In the genomic region with DNA sequence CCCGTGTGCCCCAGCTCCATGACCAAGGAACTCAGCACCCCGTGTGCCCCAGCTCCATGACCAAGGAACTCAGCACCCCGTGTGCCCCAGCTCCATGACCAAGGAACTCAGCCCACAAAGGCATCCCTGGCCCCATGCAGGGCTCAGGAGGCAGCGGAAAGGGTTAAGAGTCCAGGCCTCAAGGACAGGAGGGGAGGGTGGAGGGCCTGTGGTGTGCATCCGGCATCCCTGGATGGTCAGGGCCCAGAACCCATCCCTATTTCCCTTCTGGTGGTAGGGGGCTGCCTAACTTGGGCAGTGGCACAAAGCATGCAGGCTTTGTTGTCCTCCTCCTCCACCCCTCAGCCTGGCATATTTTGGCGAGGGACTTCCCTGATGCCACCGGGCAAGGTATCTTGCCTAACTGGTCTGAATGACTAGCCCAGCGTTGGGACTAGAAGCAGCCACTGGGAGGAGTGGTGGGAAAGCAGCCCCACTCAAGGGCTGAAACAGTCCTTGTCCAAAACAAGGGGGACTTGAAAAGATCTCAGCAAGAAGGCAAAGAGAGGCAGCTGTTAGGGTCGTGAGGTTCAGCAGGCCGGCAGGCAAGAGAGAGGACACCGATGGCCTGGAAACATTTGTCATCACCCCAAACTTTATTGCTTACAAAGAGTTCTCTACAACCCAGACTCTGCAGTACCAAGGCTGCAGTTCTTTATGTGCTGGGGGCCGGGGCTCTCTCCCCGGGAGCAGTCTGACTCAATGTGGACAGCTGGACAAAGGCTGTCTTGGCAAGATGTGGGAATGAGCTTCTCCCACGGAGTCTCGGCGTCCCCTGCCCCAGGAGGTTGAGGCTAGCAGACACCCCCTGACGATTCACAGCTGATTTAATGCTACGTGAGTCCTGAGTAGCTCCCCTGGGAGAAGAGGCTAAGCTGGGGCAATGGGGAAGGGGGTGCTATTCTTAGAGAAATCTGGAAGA, we compare ENCODE assay signal across 10 cellular contexts. TPM values are rescaled to one million over a fixed set of nuclear protein-coding genes. Genes with fewer than 3 reads are reported as not detected.
A peak's percentile ranks its signal among the peaks of the same experiment; 100 is the strongest.
DNase-seq lines count a peak whose midpoint lies in the region; ATAC-seq and TF ChIP-seq lines count a peak whose summit lies in the region.
"Had no signal": no experiment of that assay in that cellular context is flagged by ENCODE, and none has a peak within 500 bp of the region (broad histone marks: within the 10 kb centered on the region; RNA-seq: fewer than 3 reads in every experiment).

No MANE protein-coding gene starts in this region.

- H3K36me3 ChIP-seq in GM23248 (ENCODE audit: low read depth) = peaks cover 16% of the 10 kb centered on the region; the same call in 1 of the 2 replicates
- H3K36me3 ChIP-seq in cardiac muscle cell = peaks cover 3% of the 10 kb centered on the region
- peaks cover 0 to 25% of the 10 kb centered on the region in 2 donors for H3K36me3 ChIP-seq in gastrocnemius medialis

- H3K27ac ChIP-seq in GM23248 (no peak overlapping the region), cardiac muscle cell (no peak overlapping the region), gastrocnemius medialis (peak overlapping the region; percentile 75 to 85 (median 79))

- H3K4me1 ChIP-seq in GM23248 (ENCODE audit: insufficient read depth) (peaks cover 12% of the 10 kb centered on the region), cardiac muscle cell (ENCODE audit: low read depth) (peaks cover 10% of the 10 kb centered on the region), gastrocnemius medialis (peaks cover 50 to 62% of the 10 kb centered on the region in 2 donors)

- H3K9ac ChIP-seq in GM23248 = no peak overlapping the region

- TF ChIP-seq POLR2A in gastrocnemius medialis (IDR thresholded peaks at IDR 0.05) = no peak

- H3K9me3 ChIP-seq in GM23248 (ENCODE audit: low read depth) (no peaks in the 10 kb centered on the region), cardiac muscle cell (ENCODE audit: low read depth) (no peaks in the 10 kb centered on the region), gastrocnemius medialis (no peaks in the 10 kb centered on the region)

- no peaks in the 10 kb centered on the region for H4K20me1 ChIP-seq in GM23248 (ENCODE audit: insufficient read depth)

- DNase-seq in GM23248 (peak; percentile 51), cardiac muscle cell (ENCODE audit: low read depth in 1 of 2, low spot score in 1 of 2) (peak in 1 of 2 donors; percentile 65), gastrocnemius medialis (peak in 1 of 2 donors; percentile 21), NCI-H1417 (lab: John Stamatoyannopoulos, UW) (no peak), NCI-H1694 treated with DMSO at 0.1 percent for 48 hours (lab: John Stamatoyannopoulos, UW) (no peak), AG08396 (ENCODE audit: low spot score) (no peak)
- DNase-seq in activated T-cell treated with anti-CD3 and anti-CD28 coated beads, Interleukin-2, amount 50 U/mL, for 48 hours = peak; percentile 39 to 40
- DNase-seq: T1000 had no signal

- no peaks in the 10 kb centered on the region for H3K79me2 ChIP-seq in GM23248 (ENCODE audit: insufficient read depth)

- no peaks in the 10 kb centered on the region for H3K9me2 ChIP-seq in GM23248 (ENCODE audit: insufficient read depth)

- TF ChIP-seq CTCF in cardiac muscle cell (IDR thresholded peaks at IDR 0.05; ENCODE audit: low read depth, low read length) (peak; percentile 16), gastrocnemius medialis (IDR thresholded peaks at IDR 0.05 in 4 of 5, conservative IDR thresholded peaks at IDR 0.05 in 1 of 5) (no peak)

- H3K27me3 ChIP-seq in GM23248 (replicated peaks; ENCODE audit: insufficient read depth) (no peaks in the 10 kb centered on the region), cardiac muscle cell (peaks cover 4% of the 10 kb centered on the region), gastrocnemius medialis (no peaks in the 10 kb centered on the region)

- WGBS in GM23248 (ENCODE audit: low coverage in 1 of 2, low lambda C conversion rate in 2 of 2, missing lambda C conversion rate in 2 of 2), 2 experiments = 51 to 55% methylated on average over 18 of the region's 18 CpGs

- peak overlapping the region; percentile 59 for H3K4me2 ChIP-seq in GM23248 (ENCODE audit: unreplicated experiment)

- H2AFZ ChIP-seq in GM23248 = no peak overlapping the region

- H3K4me3 ChIP-seq in GM23248 (no peak overlapping the region), cardiac muscle cell (peak overlapping the region; percentile 40), gastrocnemius medialis (peak overlapping the region; percentile 58 to 76 (median 60))

- no peak for ATAC-seq in gastrocnemius medialis
- ATAC-seq in HG03457 (IDR thresholded peaks at IDR 0.05; ENCODE audit: unreplicated experiment) = no peak

- peaks cover 30% of the 10 kb centered on the region for H3F3A ChIP-seq in GM23248 (ENCODE audit: insufficient read depth)

- in situ Hi-C loops in GM23248 (cut with MboI) (no loop called here), gastrocnemius medialis (cut with MboI; ENCODE audit: low sequenced_read_pairs in 4 of 4) (no loop called here)

- intact Hi-C loops in gastrocnemius medialis (cut with DNase I; ENCODE audit: low total_unique reads) = no loop called here

RNA-seq across cellular contexts. Expression of a gene that starts 0.9 kb away (rescaled TPM):
- not detected in 2 replicates for total RNA-seq in GM23248 (2014; rRNA removed; shearing (Covaris generic))
- polyA plus RNA-seq in GM23248 (2016; fragmentation: Nextera tagmentation; extraction: Ambion mirVana) = not detected in 2 replicates
- total RNA-seq in cardiac muscle cell = 0.45 TPM in 1 of 2 replicates, not detected in the other
- polyA plus RNA-seq in cardiac muscle cell = not detected in 2 replicates
- not detected for total RNA-seq in gastrocnemius medialis
- polyA plus RNA-seq: neural cell had no signal

RNA-seq across cellular contexts. Expression of a gene that starts 41.1 kb away (rescaled TPM):
- 4.2 and 10.5 TPM in 2 replicates for total RNA-seq in GM23248 (2014; rRNA removed; shearing (Covaris generic))
- polyA plus RNA-seq in GM23248 (2016; fragmentation: Nextera tagmentation; extraction: Ambion mirVana) = 1.4 and 1.7 TPM in 2 replicates
- 0.51 and 0.95 TPM in 2 replicates for total RNA-seq in cardiac muscle cell
- polyA plus RNA-seq in cardiac muscle cell = 0.83 and 1.2 TPM in 2 replicates
- 1 to 10 TPM in 3 of 4 donors, under 1 TPM in 1; 0.22 to 5.2 (median 3.0) TPM for total RNA-seq in gastrocnemius medialis

RNA-seq across cellular contexts. Expression of a gene that starts 54.0 kb away (rescaled TPM):
- 3.0 and 4.2 TPM in 2 replicates for total RNA-seq in GM23248 (2014; rRNA removed; shearing (Covaris generic))
- 2.7 and 3.4 TPM in 2 replicates for polyA plus RNA-seq in GM23248 (2016; fragmentation: Nextera tagmentation; extraction: Ambion mirVana)
- 2.9 and 3.6 TPM in 2 replicates for total RNA-seq in cardiac muscle cell
- polyA plus RNA-seq in cardiac muscle cell = 1.3 and 3.7 TPM in 2 replicates
- 10 to 100 TPM; 18.0 to 62.8 (median 34.0) TPM for total RNA-seq in gastrocnemius medialis

Comparison
In these comparisons a context has a peak if more than half of its experiments do, and no peak if none do; other contexts are left out.
1. DNase-seq: peak in GM23248 (single experiment) and activated T-cell treated with anti-CD3 and anti-CD28 coated beads, Interleukin-2, amount 50 U/mL, for 48 hours (2 of 2); none in NCI-H1417 (0 of 3), NCI-H1694 treated with DMSO at 0.1 percent for 48 hours (single experiment) and AG08396 (single experiment).
2. H3K27ac ChIP-seq: peak in gastrocnemius medialis (4 of 4); none in GM23248 (single experiment) and cardiac muscle cell (single experiment).